In the genomic region with DNA sequence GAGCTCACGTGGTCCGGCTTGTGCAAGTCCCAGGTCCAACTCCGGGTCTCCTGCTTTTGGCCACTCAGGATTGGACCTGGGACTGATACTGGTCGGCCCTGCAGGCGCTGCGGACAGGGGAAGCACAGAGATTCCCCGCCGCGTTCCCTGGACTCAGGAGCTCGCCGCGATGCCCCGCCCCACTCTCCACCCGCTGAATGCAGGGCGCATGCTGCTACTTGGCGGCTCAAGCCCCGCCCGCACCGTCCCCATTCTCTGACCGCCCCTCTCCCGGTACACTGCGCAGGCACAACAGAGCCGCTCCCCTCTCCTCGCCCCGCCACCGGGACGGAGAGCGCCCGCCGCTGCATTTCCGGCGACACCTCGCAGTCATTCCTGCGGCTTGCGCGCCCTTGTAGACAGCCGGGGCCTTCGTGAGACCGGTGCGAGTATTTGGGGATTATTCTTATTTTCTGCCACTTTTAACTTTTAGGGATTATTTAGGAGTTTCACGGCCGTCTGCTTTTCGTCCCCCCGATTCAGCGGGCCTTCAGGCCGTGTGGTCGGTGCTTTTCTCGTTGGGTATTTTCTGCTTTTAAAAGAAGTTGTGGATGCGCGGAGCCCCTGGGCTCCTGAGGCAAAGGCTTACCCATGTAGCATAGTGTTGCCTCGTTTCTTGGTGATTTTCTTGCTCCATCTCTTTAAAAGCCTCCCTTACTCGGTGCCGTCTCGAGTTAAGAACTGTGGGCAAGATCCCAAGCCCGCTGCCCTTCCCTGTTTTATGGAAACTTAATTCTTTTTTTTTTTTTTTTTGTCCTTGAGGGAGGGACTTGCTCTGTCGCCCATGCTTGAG, we compare ENCODE assay signal across 8 cellular contexts. TPM values are rescaled to one million over a fixed set of nuclear protein-coding genes. Genes with fewer than 3 reads are reported as not detected.
DNase-seq lines count a peak whose midpoint lies in the region; ATAC-seq, FAIRE-seq and TF ChIP-seq lines count a peak whose summit lies in the region.

A gene (plus strand): TSS at position 251 of the 832 bp plus-strand sequence. CDS start 1,544 bp downstream, outside the sequence.

- DNase-seq in AG09309 (ENCODE audit: low read depth) (peak; percentile 92), NCI-H446 (lab: John Stamatoyannopoulos, UW) (peak; percentile 83 to 95), cerebellum (ENCODE audit: low spot score) (peak; percentile 97), kidney (peak; percentile 100)
- peak; percentile 64 for DNase-seq in activated CD4-positive, alpha-beta T cell treated with anti-CD3 and anti-CD28 coated beads for 1 hour
- DNase-seq in stimulated activated CD4-positive, alpha-beta T cell treated with anti-CD3 and anti-CD28 coated beads, Interleukin-15, amount 100 ng/mL, for 24 hours: peak; percentile 97

- H3K4me1 ChIP-seq in kidney (ENCODE audit: control insufficient read depth in 1 of 2, insufficient read depth in 1 of 2, low read depth in 1 of 2, low read length in 2 of 2): peaks cover 12 to 17% of the 10 kb centered on the region in 2 donors

- intact Hi-C loops in kidney (cut with DNase I): no loop called here

- ATAC-seq in GM19025 (IDR thresholded peaks at IDR 0.05; ENCODE audit: low read depth, unreplicated experiment) (peak; percentile 98), HG03342 (IDR thresholded peaks at IDR 0.05; ENCODE audit: unreplicated experiment) (peak; percentile 94)

- H3K9ac ChIP-seq in kidney (ENCODE audit: low read length in 2 of 2): peak within 1 kb of the TSS; percentile 93 to 97

- TF ChIP-seq CTCF in AG09309 (IDR thresholded peaks at IDR 0.05; ENCODE audit: control insufficient read depth, insufficient read depth, low read depth, low read length, missing control alignments) (no peak), kidney (IDR thresholded peaks at IDR 0.05; ENCODE audit: borderline replicate concordance, extremely low read depth, insufficient read depth) (peak; percentile 25)

- H3K27ac ChIP-seq in kidney (ENCODE audit: low read depth in 2 of 2, low read length in 2 of 2): peak within 1 kb of the TSS; percentile 77 to 86

- H3K9me3 ChIP-seq in kidney (ENCODE audit: control insufficient read depth in 1 of 2, low read length in 2 of 2): no peaks in the 10 kb centered on the region

- H3K36me3 ChIP-seq in kidney (ENCODE audit: control insufficient read depth in 1 of 2, insufficient read depth in 2 of 2, low read length in 2 of 2): peaks cover 3 to 18% of the 10 kb centered on the region in 2 donors

- H3K4me3 ChIP-seq in AG09309 (ENCODE audit: control insufficient read depth, low read depth, low read length): peak within 1 kb of the TSS; percentile 52
- peak within 1 kb of the TSS; percentile 94 to 96 for H3K4me3 ChIP-seq in kidney (ENCODE audit: low read length in 2 of 2)

- FAIRE-seq in kidney (lab: Jason Lieb, UNC): no peak

RNA-seq across cellular contexts. Expression of the gene that starts here (rescaled TPM):
- 39.8 TPM for total RNA-seq in cerebellum
- total RNA-seq in kidney: 118 TPM
- polyA plus RNA-seq in kidney (ENCODE audit: insufficient read depth, low read depth, low replicate concordance): 210 TPM

Comparison
In these comparisons a context has a peak if more than half of its experiments do, and no peak if none do; other contexts are left out.
1. Peak in every context shown above with its lines: DNase-seq, ATAC-seq, H3K4me3 ChIP-seq and H3K27ac ChIP-seq.